Comparison of ENCODE assay signal across 2 cellular contexts in the genomic region with DNA sequence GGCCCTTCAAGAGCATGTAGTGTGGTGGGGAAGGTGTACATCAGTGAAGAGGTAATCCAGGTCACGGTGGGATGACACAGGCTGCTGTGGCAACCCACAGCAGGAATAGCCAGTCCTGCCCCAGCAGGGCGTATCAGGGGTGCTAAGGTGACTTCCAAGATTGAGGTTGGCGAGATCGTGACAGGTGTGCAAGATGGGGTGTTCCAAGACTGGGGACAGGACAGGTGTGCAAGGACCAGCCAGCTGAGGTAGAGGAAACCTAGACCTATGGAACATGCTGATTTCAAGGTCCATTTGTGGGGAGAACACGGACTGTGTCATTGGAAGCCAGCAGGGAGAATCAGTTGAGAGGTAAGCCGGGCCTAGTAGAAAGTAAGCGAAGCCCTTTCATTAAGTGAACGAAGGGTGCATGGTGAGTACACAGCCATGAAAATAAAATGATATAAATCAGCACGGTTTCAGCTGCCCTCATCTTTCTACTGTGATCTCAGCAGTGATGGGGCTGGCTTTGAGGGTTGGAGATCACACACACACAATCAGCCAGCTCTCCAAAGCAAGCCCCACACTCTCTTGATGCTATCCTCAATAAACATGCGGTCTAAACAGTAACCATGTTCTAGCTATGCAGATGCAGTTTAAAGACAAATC.
TF ChIP-seq lines count a peak whose summit lies in the region.

No MANE protein-coding gene starts in this region.

TF ChIP-seq in GM23338, 12 proteins besides CTCF, POLR2A, EP300 and RAD21 (continues in another document):
- TF ChIP-seq ZNF462 (CRISPR knock-in tag; IDR thresholded peaks at IDR 0.05) (no peak), CREB1 (CRISPR knock-in tag; IDR thresholded peaks at IDR 0.05; ENCODE audit: low read depth) (no peak), POLR2AphosphoS5 (IDR thresholded peaks at IDR 0.05; ENCODE audit: low read depth) (no peak), REST (IDR thresholded peaks at IDR 0.05; ENCODE audit: unreplicated experiment) (no peak), ZNF114 (CRISPR knock-in tag; IDR thresholded peaks at IDR 0.05) (no peak), EZH2 (IDR thresholded peaks at IDR 0.05; ENCODE audit: low read depth, unreplicated experiment) (no peak), NANOG (IDR thresholded peaks at IDR 0.05; ENCODE audit: borderline replicate concordance) (no peak), ETS1 (IDR thresholded peaks at IDR 0.05) (no peak)

TF ChIP-seq in HepG2, 621 proteins besides CTCF, POLR2A, EP300 and RAD21 (continued from another document and continues in another):
- TF ChIP-seq, protein P1, sequence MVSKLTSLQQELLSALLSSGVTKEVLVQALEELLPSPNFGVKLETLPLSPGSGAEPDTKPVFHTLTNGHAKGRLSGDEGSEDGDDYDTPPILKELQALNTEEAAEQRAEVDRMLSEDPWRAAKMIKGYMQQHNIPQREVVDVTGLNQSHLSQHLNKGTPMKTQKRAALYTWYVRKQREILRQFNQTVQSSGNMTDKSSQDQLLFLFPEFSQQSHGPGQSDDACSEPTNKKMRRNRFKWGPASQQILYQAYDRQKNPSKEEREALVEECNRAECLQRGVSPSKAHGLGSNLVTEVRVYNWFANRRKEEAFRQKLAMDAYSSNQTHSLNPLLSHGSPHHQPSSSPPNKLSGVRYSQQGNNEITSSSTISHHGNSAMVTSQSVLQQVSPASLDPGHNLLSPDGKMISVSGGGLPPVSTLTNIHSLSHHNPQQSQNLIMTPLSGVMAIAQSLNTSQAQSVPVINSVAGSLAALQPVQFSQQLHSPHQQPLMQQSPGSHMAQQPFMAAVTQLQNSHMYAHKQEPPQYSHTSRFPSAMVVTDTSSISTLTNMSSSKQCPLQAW (CRISPR knock-in tag; IDR thresholded peaks at IDR 0.05) = 0 out of 2 replicates have a peak, but pooled peaks have one; percentile 1
- TF ChIP-seq MXI1 (IDR thresholded peaks at IDR 0.05; ENCODE audit: borderline replicate concordance, low read depth, low read length) (no peak), ZNF574 (CRISPR knock-in tag; IDR thresholded peaks at IDR 0.05) (peak; percentile 16; the same call in 1 of the 2 replicates), YEATS4 (CRISPR knock-in tag; IDR thresholded peaks at IDR 0.05; ENCODE audit: borderline replicate concordance) (0 out of 2 replicates have a peak, but pooled peaks have one; percentile 13), ZNF607 (CRISPR knock-in tag; IDR thresholded peaks at IDR 0.05; ENCODE audit: borderline replicate concordance) (0 out of 2 replicates have a peak, but pooled peaks have one; percentile 12), FIP1L1 (IDR thresholded peaks at IDR 0.05; ENCODE audit: borderline replicate concordance, insufficient read depth, low read depth, low read length) (no peak), MZF1 (CRISPR knock-in tag; IDR thresholded peaks at IDR 0.05; ENCODE audit: borderline replicate concordance) (0 out of 2 replicates have a peak, but pooled peaks have one; percentile 35), ZNF549 (CRISPR knock-in tag; IDR thresholded peaks at IDR 0.05) (no peak), ZBTB7B (CRISPR knock-in tag; IDR thresholded peaks at IDR 0.05) (0 out of 2 replicates have a peak, but pooled peaks have one; percentile 17), SRSF4 (IDR thresholded peaks at IDR 0.05; ENCODE audit: low read depth, low read length, poor library complexity, severe bottlenecking) (no peak), ZNF501 (CRISPR knock-in tag; IDR thresholded peaks at IDR 0.05) (0 out of 2 replicates have a peak, but pooled peaks have one; percentile 1), ZBTB7A (CRISPR knock-in tag; IDR thresholded peaks at IDR 0.05) (0 out of 2 replicates have a peak, but pooled peaks have one; percentile 41), ZFY (CRISPR knock-in tag; IDR thresholded peaks at IDR 0.05) (peak; percentile 34; the same call in 1 of the 2 replicates), ZNF572 (CRISPR knock-in tag; IDR thresholded peaks at IDR 0.05) (peak; percentile 47; the same call in 1 of the 2 replicates), ZNF441 (CRISPR knock-in tag; IDR thresholded peaks at IDR 0.05; ENCODE audit: borderline replicate concordance) (0 out of 2 replicates have a peak, but pooled peaks have one; percentile 1), ZNF234 (CRISPR knock-in tag; conservative IDR thresholded peaks at IDR 0.05) (0 out of 2 replicates have a peak, but pooled peaks have one; percentile 59), ZNF687 (CRISPR knock-in tag; IDR thresholded peaks at IDR 0.05) (peak; percentile 65), ZNF570 (CRISPR knock-in tag; IDR thresholded peaks at IDR 0.05; ENCODE audit: borderline replicate concordance) (no peak), HOXA3 (CRISPR knock-in tag; IDR thresholded peaks at IDR 0.05) (peak; percentile 12; the same call in 1 of the 2 replicates), KDM5B (CRISPR knock-in tag; IDR thresholded peaks at IDR 0.05; ENCODE audit: borderline replicate concordance) (0 out of 2 replicates have a peak, but pooled peaks have one; percentile 54), MXD1 (CRISPR knock-in tag; IDR thresholded peaks at IDR 0.05) (0 out of 2 replicates have a peak, but pooled peaks have one; percentile 48), REL (CRISPR knock-in tag; conservative IDR thresholded peaks at IDR 0.05) (0 out of 2 replicates have a peak, but pooled peaks have one; percentile 66), MATR3 (CRISPR knock-in tag; IDR thresholded peaks at IDR 0.05) (no peak), ZNF335 (CRISPR knock-in tag; IDR thresholded peaks at IDR 0.05) (no peak), PITX1 (CRISPR knock-in tag; IDR thresholded peaks at IDR 0.05) (0 out of 2 replicates have a peak, but pooled peaks have one; percentile 20), HOXA5 (CRISPR knock-in tag; IDR thresholded peaks at IDR 0.05) (0 out of 2 replicates have a peak, but pooled peaks have one; percentile 41), ZMYM4 (CRISPR knock-in tag; IDR thresholded peaks at IDR 0.05) (no peak; the same call in 1 of the 2 replicates), ZNF121 (CRISPR knock-in tag; IDR thresholded peaks at IDR 0.05) (peak; percentile 75), RFXAP (CRISPR knock-in tag; IDR thresholded peaks at IDR 0.05; ENCODE audit: borderline replicate concordance) (0 out of 2 replicates have a peak, but pooled peaks have one; percentile 52)
- TF ChIP-seq, protein P2, sequence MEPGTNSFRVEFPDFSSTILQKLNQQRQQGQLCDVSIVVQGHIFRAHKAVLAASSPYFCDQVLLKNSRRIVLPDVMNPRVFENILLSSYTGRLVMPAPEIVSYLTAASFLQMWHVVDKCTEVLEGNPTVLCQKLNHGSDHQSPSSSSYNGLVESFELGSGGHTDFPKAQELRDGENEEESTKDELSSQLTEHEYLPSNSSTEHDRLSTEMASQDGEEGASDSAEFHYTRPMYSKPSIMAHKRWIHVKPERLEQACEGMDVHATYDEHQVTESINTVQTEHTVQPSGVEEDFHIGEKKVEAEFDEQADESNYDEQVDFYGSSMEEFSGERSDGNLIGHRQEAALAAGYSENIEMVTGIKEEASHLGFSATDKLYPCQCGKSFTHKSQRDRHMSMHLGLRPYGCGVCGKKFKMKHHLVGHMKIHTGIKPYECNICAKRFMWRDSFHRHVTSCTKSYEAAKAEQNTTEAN (CRISPR knock-in tag; conservative IDR thresholded peaks at IDR 0.05) = peak; percentile 4; the same call in 1 of the 2 replicates
- TF ChIP-seq, protein P3, sequence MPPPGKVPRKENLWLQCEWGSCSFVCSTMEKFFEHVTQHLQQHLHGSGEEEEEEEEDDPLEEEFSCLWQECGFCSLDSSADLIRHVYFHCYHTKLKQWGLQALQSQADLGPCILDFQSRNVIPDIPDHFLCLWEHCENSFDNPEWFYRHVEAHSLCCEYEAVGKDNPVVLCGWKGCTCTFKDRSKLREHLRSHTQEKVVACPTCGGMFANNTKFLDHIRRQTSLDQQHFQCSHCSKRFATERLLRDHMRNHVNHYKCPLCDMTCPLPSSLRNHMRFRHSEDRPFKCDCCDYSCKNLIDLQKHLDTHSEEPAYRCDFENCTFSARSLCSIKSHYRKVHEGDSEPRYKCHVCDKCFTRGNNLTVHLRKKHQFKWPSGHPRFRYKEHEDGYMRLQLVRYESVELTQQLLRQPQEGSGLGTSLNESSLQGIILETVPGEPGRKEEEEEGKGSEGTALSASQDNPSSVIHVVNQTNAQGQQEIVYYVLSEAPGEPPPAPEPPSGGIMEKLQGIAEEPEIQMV (CRISPR knock-in tag; IDR thresholded peaks at IDR 0.05; ENCODE audit: low read depth) = no peak
- TF ChIP-seq, protein P4, sequence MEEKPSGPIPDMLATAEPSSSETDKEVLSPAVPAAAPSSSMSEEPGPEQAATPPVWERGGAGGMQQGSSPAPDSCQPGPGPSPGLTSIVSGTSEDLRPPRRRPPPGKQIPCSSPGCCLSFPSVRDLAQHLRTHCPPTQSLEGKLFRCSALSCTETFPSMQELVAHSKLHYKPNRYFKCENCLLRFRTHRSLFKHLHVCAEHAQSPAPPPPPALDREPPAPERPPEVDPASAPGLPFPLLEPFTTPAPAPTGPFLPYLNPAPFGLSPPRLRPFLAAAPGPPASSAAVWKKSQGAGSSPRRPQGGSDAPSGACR (CRISPR knock-in tag; IDR thresholded peaks at IDR 0.05) = 0 out of 2 replicates have a peak, but pooled peaks have one; percentile 21
- TF ChIP-seq, protein P5, sequence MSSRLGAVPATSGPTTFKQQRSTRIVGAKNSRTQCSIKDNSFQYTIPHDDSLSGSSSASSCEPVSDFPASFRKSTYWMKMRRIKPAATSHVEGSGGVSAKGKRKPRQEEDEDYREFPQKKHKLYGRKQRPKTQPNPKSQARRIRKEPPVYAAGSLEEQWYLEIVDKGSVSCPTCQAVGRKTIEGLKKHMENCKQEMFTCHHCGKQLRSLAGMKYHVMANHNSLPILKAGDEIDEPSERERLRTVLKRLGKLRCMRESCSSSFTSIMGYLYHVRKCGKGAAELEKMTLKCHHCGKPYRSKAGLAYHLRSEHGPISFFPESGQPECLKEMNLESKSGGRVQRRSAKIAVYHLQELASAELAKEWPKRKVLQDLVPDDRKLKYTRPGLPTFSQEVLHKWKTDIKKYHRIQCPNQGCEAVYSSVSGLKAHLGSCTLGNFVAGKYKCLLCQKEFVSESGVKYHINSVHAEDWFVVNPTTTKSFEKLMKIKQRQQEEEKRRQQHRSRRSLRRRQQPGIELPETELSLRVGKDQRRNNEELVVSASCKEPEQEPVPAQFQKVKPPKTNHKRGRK (CRISPR knock-in tag; IDR thresholded peaks at IDR 0.05) = no peak
- TF ChIP-seq, protein P6, sequence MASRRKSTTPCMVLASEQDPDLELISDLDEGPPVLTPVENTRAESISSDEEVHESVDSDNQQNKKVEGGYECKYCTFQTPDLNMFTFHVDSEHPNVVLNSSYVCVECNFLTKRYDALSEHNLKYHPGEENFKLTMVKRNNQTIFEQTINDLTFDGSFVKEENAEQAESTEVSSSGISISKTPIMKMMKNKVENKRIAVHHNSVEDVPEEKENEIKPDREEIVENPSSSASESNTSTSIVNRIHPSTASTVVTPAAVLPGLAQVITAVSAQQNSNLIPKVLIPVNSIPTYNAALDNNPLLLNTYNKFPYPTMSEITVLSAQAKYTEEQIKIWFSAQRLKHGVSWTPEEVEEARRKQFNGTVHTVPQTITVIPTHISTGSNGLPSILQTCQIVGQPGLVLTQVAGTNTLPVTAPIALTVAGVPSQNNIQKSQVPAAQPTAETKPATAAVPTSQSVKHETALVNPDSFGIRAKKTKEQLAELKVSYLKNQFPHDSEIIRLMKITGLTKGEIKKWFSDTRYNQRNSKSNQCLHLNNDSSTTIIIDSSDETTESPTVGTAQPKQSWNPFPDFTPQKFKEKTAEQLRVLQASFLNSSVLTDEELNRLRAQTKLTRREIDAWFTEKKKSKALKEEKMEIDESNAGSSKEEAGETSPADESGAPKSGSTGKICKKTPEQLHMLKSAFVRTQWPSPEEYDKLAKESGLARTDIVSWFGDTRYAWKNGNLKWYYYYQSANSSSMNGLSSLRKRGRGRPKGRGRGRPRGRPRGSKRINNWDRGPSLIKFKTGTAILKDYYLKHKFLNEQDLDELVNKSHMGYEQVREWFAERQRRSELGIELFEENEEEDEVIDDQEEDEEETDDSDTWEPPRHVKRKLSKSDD (CRISPR knock-in tag; IDR thresholded peaks at IDR 0.05; ENCODE audit: low read depth) = 0 out of 2 replicates have a peak, but pooled peaks have one; percentile 12
